Comparison of ENCODE assay signal across 8 cellular contexts in the genomic region with DNA sequence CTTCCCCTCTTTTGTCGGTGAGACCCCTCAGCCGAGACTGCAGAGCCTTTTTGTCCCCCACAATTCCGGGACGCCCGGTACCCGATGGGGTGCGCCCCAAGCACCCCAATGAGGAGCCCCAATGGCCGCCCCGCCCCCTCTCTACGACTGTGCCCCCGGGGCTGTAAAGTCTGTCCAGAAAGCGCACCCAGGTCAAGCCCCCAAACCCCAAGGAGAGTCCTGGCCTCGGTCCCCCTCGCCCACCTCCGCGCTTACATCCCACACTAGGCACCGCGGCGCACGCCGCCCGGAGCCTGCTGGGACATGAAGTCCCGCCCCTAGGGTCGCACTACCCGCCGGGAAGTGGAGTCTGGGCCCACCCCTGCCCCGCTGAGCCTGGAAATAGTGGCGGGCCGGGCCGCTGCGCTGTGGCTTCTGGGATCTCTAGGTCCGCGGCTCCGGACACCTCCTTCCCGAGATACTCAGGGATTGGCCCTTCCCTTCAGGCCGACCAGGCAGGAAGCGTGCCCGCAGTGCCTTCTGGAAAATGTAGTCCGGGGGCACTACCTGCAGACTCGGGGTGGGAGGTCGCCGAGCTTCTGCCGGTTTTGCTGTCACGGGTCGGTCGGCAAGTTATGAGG.
DNase-seq lines count a peak whose midpoint lies in the region; TF ChIP-seq lines count a peak whose summit lies in the region.

MEN1 (minus strand) TSS at position 281 of the 620 bp plus-strand sequence. CDS start 442 bp downstream, outside the sequence.

- no peaks in the 10 kb centered on the region for H3K27me3 Mint-ChIP-seq in activated naive CD4-positive, alpha-beta T cell treated with anti-CD3 and anti-CD28 coated beads, Interleukin-2, amount 50 U/mL, for 24 hours

- no peak for TF ChIP-seq CTCF in HFF-Myc (IDR thresholded peaks at IDR 0.05; ENCODE audit: low read depth, low read length, missing control alignments)

- H3K36me3 Mint-ChIP-seq in activated naive CD4-positive, alpha-beta T cell treated with anti-CD3 and anti-CD28 coated beads, Interleukin-2, amount 50 U/mL, for 24 hours = peaks cover 3% of the 10 kb centered on the region

- H3K27ac Mint-ChIP-seq in activated naive CD4-positive, alpha-beta T cell treated with anti-CD3 and anti-CD28 coated beads, Interleukin-2, amount 50 U/mL, for 24 hours = peak within 1 kb of the TSS; percentile 91

- peaks cover 2% of the 10 kb centered on the region; the same call in 1 of the 2 replicates for H3K36me3 ChIP-seq in ES-I3 (ENCODE audit: insufficient read depth, low read length)

- peak within 1 kb of the TSS; percentile 88 for H3K4me3 ChIP-seq in HFF-Myc (replicated peaks; ENCODE audit: low read depth, low read length)

- H3K9me3 Mint-ChIP-seq in activated naive CD4-positive, alpha-beta T cell treated with anti-CD3 and anti-CD28 coated beads, Interleukin-2, amount 50 U/mL, for 24 hours = no peaks in the 10 kb centered on the region

- H3K4me3 Mint-ChIP-seq in activated naive CD4-positive, alpha-beta T cell treated with anti-CD3 and anti-CD28 coated beads, Interleukin-2, amount 50 U/mL, for 24 hours = peak within 1 kb of the TSS; percentile 97

- no peaks in the 10 kb centered on the region for H3K9me3 ChIP-seq in ES-I3 (ENCODE audit: control insufficient read depth, insufficient read depth, low read length)

- no peaks in the 10 kb centered on the region for H3K4me1 ChIP-seq in ES-I3 (ENCODE audit: insufficient read depth, low read length)

- H3K4me1 Mint-ChIP-seq in activated naive CD4-positive, alpha-beta T cell treated with anti-CD3 and anti-CD28 coated beads, Interleukin-2, amount 50 U/mL, for 24 hours = peaks cover 30% of the 10 kb centered on the region

- DNase-seq in HFF-Myc (ENCODE audit: extremely low read depth, low read depth) = peak; percentile 84
- peak; percentile 95 for DNase-seq in NCI-H1092 (lab: John Stamatoyannopoulos, UW)
- peak; percentile 90 for DNase-seq in SKM-1 (lab: John Stamatoyannopoulos, UW; ENCODE audit: unreplicated experiment)
- DNase-seq in globus pallidus (ENCODE audit: low spot score) = peak; percentile 96
- DNase-seq in nucleus accumbens (lab: John Stamatoyannopoulos, UW) = peak; percentile 66 to 98 (median 93)
- peak; percentile 97 for DNase-seq in superior temporal gyrus (ENCODE audit: extremely low spot score)

- H3K9ac ChIP-seq in ES-I3 (ENCODE audit: low read depth, low read length) = peak within 1 kb of the TSS; percentile 91

Comparison
In these comparisons a context has a peak if more than half of its experiments do, and no peak if none do; other contexts are left out.
1. Peak in every context shown above with its lines: DNase-seq and H3K4me3 ChIP-seq.